1 cellular context compared by ENCODE assay signal in genomic region chr2:138501427-138502252, GRCh38.
A peak's percentile ranks its signal among the peaks of the same experiment; 100 is the strongest.
TF ChIP-seq lines count a peak whose summit lies in the region.

SPOPL (plus strand) TSS chr2:138501770; CDS start chr2:138550217, 48,447 bp downstream.

TF ChIP-seq in K562, 482 proteins besides CTCF, POLR2A, EP300 and RAD21 (continued from another document and continues in another):
- no peak; a peak in 1 of 4 replicates for TF ChIP-seq UBTF (IDR thresholded peaks at IDR 0.05; ENCODE audit: borderline replicate concordance in 1 of 2, low read depth in 2 of 2, low read length in 2 of 2)
- no peak for TF ChIP-seq CEBPZ (IDR thresholded peaks at IDR 0.05; ENCODE audit: borderline replicate concordance, low read depth, low read length)
- no peak for TF ChIP-seq NR1H2 (CRISPR knock-in tag; IDR thresholded peaks at IDR 0.05)
- no peak for TF ChIP-seq SP2 (IDR thresholded peaks at IDR 0.05; ENCODE audit: extremely low read depth, low read depth, low read length, poor library complexity, severe bottlenecking)
- no peak for TF ChIP-seq PHB (CRISPR knock-in tag; IDR thresholded peaks at IDR 0.05)
- peak; percentile 66 to 96 for TF ChIP-seq E2F6 (IDR thresholded peaks at IDR 0.05; ENCODE audit: borderline replicate concordance in 1 of 2, extremely low read depth in 1 of 2, insufficient read depth in 1 of 2, insufficient read length in 1 of 2, low read depth in 1 of 2, low read length in 1 of 2, poor library complexity in 1 of 2, severe bottlenecking in 1 of 2)
- no peak for TF ChIP-seq KLF13 (tag; IDR thresholded peaks at IDR 0.05; ENCODE audit: borderline replicate concordance, low read depth)
- no peak for TF ChIP-seq PYGO2 (tag; IDR thresholded peaks at IDR 0.05)
- TF ChIP-seq IRF2 (CRISPR knock-in tag; IDR thresholded peaks at IDR 0.05), result no peak
- no peak for TF ChIP-seq TSHZ1 (CRISPR knock-in tag; IDR thresholded peaks at IDR 0.05)
- TF ChIP-seq SIN3B (IDR thresholded peaks at IDR 0.05; ENCODE audit: low read depth), result 0 out of 2 replicates have a peak, but pooled peaks have one; percentile 28
- TF ChIP-seq ZNF253 (CRISPR knock-in tag; conservative IDR thresholded peaks at IDR 0.05), result no peak
- no peak for TF ChIP-seq IRF9 (tag; IDR thresholded peaks at IDR 0.05)
- no peak for TF ChIP-seq FOXM1 (IDR thresholded peaks at IDR 0.05; ENCODE audit: low read depth)
- TF ChIP-seq FOXM1 (CRISPR knock-in tag; IDR thresholded peaks at IDR 0.05; ENCODE audit: low read depth), result no peak
- no peak for TF ChIP-seq FOXP4 (CRISPR knock-in tag; IDR thresholded peaks at IDR 0.05; ENCODE audit: borderline replicate concordance)
- TF ChIP-seq HCFC1 (IDR thresholded peaks at IDR 0.05; ENCODE audit: low read depth, low read length), result no peak
- TF ChIP-seq HDGF (IDR thresholded peaks at IDR 0.05), result no peak
- TF ChIP-seq XRCC4 (IDR thresholded peaks at IDR 0.05; ENCODE audit: extremely low read depth, insufficient read depth, insufficient read length), result no peak
- TF ChIP-seq NR2F6 (CRISPR knock-in tag; IDR thresholded peaks at IDR 0.05), result no peak
- no peak for TF ChIP-seq CREB1 (IDR thresholded peaks at IDR 0.05)
- no peak for TF ChIP-seq CREB1 (CRISPR knock-in tag; IDR thresholded peaks at IDR 0.05)
- no peak for TF ChIP-seq TARDBP (IDR thresholded peaks at IDR 0.05)
- no peak for TF ChIP-seq IFI16 (CRISPR knock-in tag; IDR thresholded peaks at IDR 0.05)
- TF ChIP-seq ASH1L (IDR thresholded peaks at IDR 0.05; ENCODE audit: borderline replicate concordance, low read depth, partially characterized antibody), result no peak
- TF ChIP-seq ZNF316 (IDR thresholded peaks at IDR 0.05), result no peak
- TF ChIP-seq ELK1 (CRISPR knock-in tag; IDR thresholded peaks at IDR 0.05), result no peak
- TF ChIP-seq ZNF436 (CRISPR knock-in tag; IDR thresholded peaks at IDR 0.05), result no peak
- TF ChIP-seq CHD7 (IDR thresholded peaks at IDR 0.05; ENCODE audit: low read depth, low read length), result no peak
- TF ChIP-seq ZNF696 (CRISPR knock-in tag; conservative IDR thresholded peaks at IDR 0.05), result no peak
